In genomic region chr1:114956570-114956969, GRCh38 we compare ENCODE assay signal across 11 cellular contexts.
DNase-seq lines count a peak whose midpoint lies in the region; TF ChIP-seq lines count a peak whose summit lies in the region.
"Had no signal": no experiment of that assay in that cellular context is flagged by ENCODE, and none has a peak within 500 bp of the region (broad histone marks: within the 10 kb centered on the region; RNA-seq: fewer than 3 reads in every experiment).

No MANE protein-coding gene starts in this region.

- H3K9me3 Mint-ChIP-seq in nephron progenitor cell = peaks cover 8% of the 10 kb centered on the region
- H3K9me3 Mint-ChIP-seq in activated CD4-positive, alpha-beta T cell treated with anti-CD3 and anti-CD28 coated beads, Interleukin-2, amount 10 ng/mL, durations not matched to agents 7 days and 5 days = no peaks in the 10 kb centered on the region
- H3K9me3 Mint-ChIP-seq in activated CD4-positive, alpha-beta T cell treated with anti-CD3 and anti-CD28 coated beads, Interleukin-2, amount 10 ng/mL, durations not matched to agents 24 days and 14 days = no peaks in the 10 kb centered on the region

- DNase-seq in ELR (ENCODE audit: low read depth) = peak; percentile 28
- peak; percentile 2 for DNase-seq in LHCN-M2 (ENCODE audit: low read depth)
- DNase-seq in cardiac fibroblast (ENCODE audit: low read depth in 2 of 2) = peak; percentile 6 to 17
- no peak for DNase-seq in nephron progenitor cell
- no peak for DNase-seq in activated CD4-positive, alpha-beta T cell treated with anti-CD3 and anti-CD28 coated beads, Interleukin-2, amount 10 ng/mL, durations not matched to agents 7 days and 5 days
- no peak for DNase-seq in activated CD4-positive, alpha-beta T cell treated with anti-CD3 and anti-CD28 coated beads, Interleukin-2, amount 10 ng/mL, durations not matched to agents 24 days and 14 days
- DNase-seq in D341Med (ENCODE audit: low spot score) = no peak
- DNase-seq in HCEC 1CT = no peak
- DNase-seq: activated CD4-positive, alpha-beta T cell treated with anti-CD3 and anti-CD28 coated beads for 36 hours; NCI-H187 had no signal

- no peak overlapping the region for H3K4me3 ChIP-seq in cardiac fibroblast (replicated peaks in 1 of 2; ENCODE audit: low read depth in 2 of 2, low read length in 2 of 2)

- no peak overlapping the region for H3K4me3 Mint-ChIP-seq in nephron progenitor cell
- no peak overlapping the region for H3K4me3 Mint-ChIP-seq in activated CD4-positive, alpha-beta T cell treated with anti-CD3 and anti-CD28 coated beads, Interleukin-2, amount 10 ng/mL, durations not matched to agents 7 days and 5 days
- H3K4me3 Mint-ChIP-seq in activated CD4-positive, alpha-beta T cell treated with anti-CD3 and anti-CD28 coated beads, Interleukin-2, amount 10 ng/mL, durations not matched to agents 24 days and 14 days = no peak overlapping the region
- H3K4me3 Mint-ChIP-seq: activated CD4-positive, alpha-beta T cell treated with anti-CD3 and anti-CD28 coated beads for 36 hours; memory B cell had no signal

- POLR2A ChIA-PET in activated CD4-positive, alpha-beta T cell treated with anti-CD3 and anti-CD28 coated beads, Interleukin-2, amount 10 ng/mL, durations not matched to agents 7 days and 5 days (lab: Charles Lee) = no interaction called here

- TF ChIP-seq CTCF in cardiac fibroblast (IDR thresholded peaks at IDR 0.05; ENCODE audit: low read depth, low read length) (peak; percentile 18), nephron progenitor cell (IDR thresholded peaks at IDR 0.05) (peak; percentile 46)

- intact Hi-C loops in activated CD4-positive, alpha-beta T cell treated with anti-CD3 and anti-CD28 coated beads, Interleukin-2, amount 10 ng/mL, durations not matched to agents 24 days and 14 days (cut with micrococcal nuclease) = no loop called here

- H3K27me3 Mint-ChIP-seq in nephron progenitor cell (ENCODE audit: low read depth, poor library complexity) = peaks cover 26% of the 10 kb centered on the region
- peaks cover 26% of the 10 kb centered on the region for H3K27me3 Mint-ChIP-seq in activated CD4-positive, alpha-beta T cell treated with anti-CD3 and anti-CD28 coated beads, Interleukin-2, amount 10 ng/mL, durations not matched to agents 7 days and 5 days
- peaks cover 20% of the 10 kb centered on the region for H3K27me3 Mint-ChIP-seq in activated CD4-positive, alpha-beta T cell treated with anti-CD3 and anti-CD28 coated beads, Interleukin-2, amount 10 ng/mL, durations not matched to agents 24 days and 14 days

- CTCF ChIA-PET in activated CD4-positive, alpha-beta T cell treated with anti-CD3 and anti-CD28 coated beads, Interleukin-2, amount 10 ng/mL, durations not matched to agents 7 days and 5 days (lab: Charles Lee) = no interaction called here

- H3K27ac Mint-ChIP-seq in nephron progenitor cell = no peak overlapping the region
- H3K27ac Mint-ChIP-seq in activated CD4-positive, alpha-beta T cell treated with anti-CD3 and anti-CD28 coated beads, Interleukin-2, amount 10 ng/mL, durations not matched to agents 7 days and 5 days = no peak overlapping the region
- H3K27ac Mint-ChIP-seq in activated CD4-positive, alpha-beta T cell treated with anti-CD3 and anti-CD28 coated beads, Interleukin-2, amount 10 ng/mL, durations not matched to agents 24 days and 14 days = no peak overlapping the region
- H3K27ac Mint-ChIP-seq: activated CD4-positive, alpha-beta T cell treated with anti-CD3 and anti-CD28 coated beads for 36 hours; memory B cell had no signal

- H3K4me1 Mint-ChIP-seq in nephron progenitor cell = no peaks in the 10 kb centered on the region
- no peaks in the 10 kb centered on the region for H3K4me1 Mint-ChIP-seq in activated CD4-positive, alpha-beta T cell treated with anti-CD3 and anti-CD28 coated beads, Interleukin-2, amount 10 ng/mL, durations not matched to agents 7 days and 5 days
- peaks cover 2% of the 10 kb centered on the region for H3K4me1 Mint-ChIP-seq in activated CD4-positive, alpha-beta T cell treated with anti-CD3 and anti-CD28 coated beads, Interleukin-2, amount 10 ng/mL, durations not matched to agents 24 days and 14 days
- H3K4me1 Mint-ChIP-seq: activated CD4-positive, alpha-beta T cell treated with anti-CD3 and anti-CD28 coated beads for 36 hours; memory B cell had no signal

- H3K36me3 Mint-ChIP-seq in nephron progenitor cell (ENCODE audit: low read depth) = no peaks in the 10 kb centered on the region
- H3K36me3 Mint-ChIP-seq in activated CD4-positive, alpha-beta T cell treated with anti-CD3 and anti-CD28 coated beads, Interleukin-2, amount 10 ng/mL, durations not matched to agents 7 days and 5 days (ENCODE audit: low read depth) = no peaks in the 10 kb centered on the region
- no peaks in the 10 kb centered on the region for H3K36me3 Mint-ChIP-seq in activated CD4-positive, alpha-beta T cell treated with anti-CD3 and anti-CD28 coated beads, Interleukin-2, amount 10 ng/mL, durations not matched to agents 24 days and 14 days (ENCODE audit: low read depth)
- H3K36me3 Mint-ChIP-seq: memory B cell had no signal

Comparison
In these comparisons a context has a peak if more than half of its experiments do, and no peak if none do; other contexts are left out.
1. DNase-seq: peak in ELR (single experiment), LHCN-M2 (single experiment) and cardiac fibroblast (2 of 2); none in nephron progenitor cell (single experiment), activated CD4-positive, alpha-beta T cell treated with anti-CD3 and anti-CD28 coated beads, Interleukin-2, amount 10 ng/mL, durations not matched to agents 7 days and 5 days (single experiment), activated CD4-positive, alpha-beta T cell treated with anti-CD3 and anti-CD28 coated beads, Interleukin-2, amount 10 ng/mL, durations not matched to agents 24 days and 14 days (single experiment), D341Med (single experiment) and HCEC 1CT (single experiment).